23 cellular contexts compared by ENCODE assay signal in genomic region chr5:118441956-118442355, GRCh38.
DNase-seq lines count a peak whose midpoint lies in the region; ATAC-seq, FAIRE-seq and TF ChIP-seq lines count a peak whose summit lies in the region.
"Had no signal": no experiment of that assay in that cellular context is flagged by ENCODE, and none has a peak within 500 bp of the region (broad histone marks: within the 10 kb centered on the region; RNA-seq: fewer than 3 reads in every experiment).

No MANE protein-coding gene starts in this region.

- H3K27me3 ChIP-seq in liver (ENCODE audit: control insufficient read depth in 4 of 4, insufficient read depth in 4 of 4, low read length in 3 of 4) (no peaks in the 10 kb centered on the region), HepG2 (ENCODE audit: control insufficient read depth in 1 of 2, insufficient read depth in 2 of 2, low read length in 2 of 2) (no peaks in the 10 kb centered on the region; a peak in 1 of 5 replicates)
- H3K27me3 ChIP-seq: BLaER1 had no signal

- no peak overlapping the region for H3K27ac Mint-ChIP-seq in activated T-helper 1 cell treated with anti-CD3 and anti-CD28 coated beads, Interleukin-12 subunit alpha, Interleukin-12 subunit beta, Interleukin-2, Interleukin-4 antibody, amounts not matched to agents 30 ng/mL and 10 ng/mL and 1 ng/mL, durations not matched to agents 14 hours and 24 hours and 36 hours
- H3K27ac Mint-ChIP-seq: B cell; CD4-positive, CD25-positive, alpha-beta regulatory T cell; CD8-positive, alpha-beta T cell; H9 had no signal

- no peaks in the 10 kb centered on the region for H3K4me1 Mint-ChIP-seq in activated T-helper 1 cell treated with anti-CD3 and anti-CD28 coated beads, Interleukin-12 subunit alpha, Interleukin-12 subunit beta, Interleukin-2, Interleukin-4 antibody, amounts not matched to agents 30 ng/mL and 10 ng/mL and 1 ng/mL, durations not matched to agents 14 hours and 24 hours and 36 hours (ENCODE audit: low read depth)
- H3K4me1 Mint-ChIP-seq: B cell; CD4-positive, CD25-positive, alpha-beta regulatory T cell had no signal

- in situ Hi-C loops in HepG2 (cut with HindIII; ENCODE audit: extremely low pct_ligation_motif_present, low pct_unique_long_range_greater_than_20kb): no loop called here

- BruUV-seq in HepG2 (replicated peaks; lab: Mats Ljungman, UMichigan): no TSS peak

- DNase-seq in Right ventricle myocardium inferior (ENCODE audit: missing footprints): no peak
- DNase-seq in cardiac septum (ENCODE audit: low spot score): no peak
- no peak for DNase-seq in HepG2 (ENCODE audit: low spot score)
- peak; percentile 15 for DNase-seq in left kidney (ENCODE audit: low read depth, low spot score)
- no peak for DNase-seq in activated T-helper 1 cell treated with anti-CD3 and anti-CD28 coated beads, Interleukin-12 subunit alpha, Interleukin-12 subunit beta, Interleukin-2, Interleukin-4 antibody, amounts not matched to agents 30 ng/mL and 10 ng/mL and 1 ng/mL, durations not matched to agents 14 hours and 24 hours and 36 hours (ENCODE audit: low spot score)
- no peak for DNase-seq in GM10248 (ENCODE audit: extremely low spot score)
- DNase-seq: Caco-2; CD4-positive, CD25-positive, alpha-beta regulatory T cell; CD8-positive, alpha-beta T cell; DMS153; DND-41; GM23248; H9 had no signal

- H3K4me1 ChIP-seq in liver (ENCODE audit: control insufficient read depth in 4 of 4, insufficient read depth in 4 of 4, low read length in 3 of 4) (no peaks in the 10 kb centered on the region), HepG2 (ENCODE audit: insufficient read depth, low read length) (no peaks in the 10 kb centered on the region)
- H3K4me1 ChIP-seq: Caco-2 had no signal

- H3K4me3 ChIP-seq in liver (ENCODE audit: low read depth in 1 of 3, low read length in 3 of 3) (no peak overlapping the region), HepG2 (replicated peaks in 1 of 3; ENCODE audit: insufficient read depth in 1 of 3, low read depth in 2 of 3, low read length in 3 of 3) (no peak overlapping the region)
- H3K4me3 ChIP-seq: BLaER1, GM12878, GM23248 had no signal

- CTCF ChIA-PET in HepG2 (lab: Yijun Ruan, JAX; ENCODE audit: low intra/inter-chr PET ratio, low total read pairs) (no interaction called here), GM10248 (lab: Yijun Ruan, JAX) (interaction anchor here (1.6 kb wide), 1 partner anchor 11 kb away, joined by 7 read pairs; no protein-coding TSS in a partner anchor)

- TF ChIP-seq EP300 in HepG2 (IDR thresholded peaks at IDR 0.05; ENCODE audit: low read depth in 2 of 2, low read length in 2 of 2): no peak
- no peak for TF ChIP-seq EP300 in HepG2 (CRISPR knock-in tag; IDR thresholded peaks at IDR 0.05; ENCODE audit: borderline replicate concordance)

- no peaks in the 10 kb centered on the region for H3K36me3 Mint-ChIP-seq in activated T-helper 1 cell treated with anti-CD3 and anti-CD28 coated beads, Interleukin-12 subunit alpha, Interleukin-12 subunit beta, Interleukin-2, Interleukin-4 antibody, amounts not matched to agents 30 ng/mL and 10 ng/mL and 1 ng/mL, durations not matched to agents 14 hours and 24 hours and 36 hours (ENCODE audit: low read depth)
- H3K36me3 Mint-ChIP-seq: CD4-positive, CD25-positive, alpha-beta regulatory T cell; CD8-positive, alpha-beta T cell had no signal

- intact Hi-C loops in Right ventricle myocardium inferior (cut with DNase I) (no loop called here), cardiac septum (cut with DNase I) (no loop called here), HepG2 (cut with micrococcal nuclease; ENCODE audit: unreplicated experiment) (no loop called here)
- intact Hi-C loops in activated T-helper 1 cell treated with anti-CD3 and anti-CD28 coated beads, Interleukin-12 subunit alpha, Interleukin-12 subunit beta, Interleukin-2, Interleukin-4 antibody, amounts not matched to agents 30 ng/mL and 10 ng/mL and 1 ng/mL, durations not matched to agents 14 hours and 24 hours and 36 hours (cut with micrococcal nuclease): no loop called here

- WGBS in liver: 34% methylated on average over 2 of the region's 2 CpGs
- 0% methylated on average over 2 of the region's 2 CpGs for WGBS in HepG2 (ENCODE audit: low lambda C conversion rate)

- H3K4me3 Mint-ChIP-seq in activated T-helper 1 cell treated with anti-CD3 and anti-CD28 coated beads, Interleukin-12 subunit alpha, Interleukin-12 subunit beta, Interleukin-2, Interleukin-4 antibody, amounts not matched to agents 30 ng/mL and 10 ng/mL and 1 ng/mL, durations not matched to agents 14 hours and 24 hours and 36 hours: no peak overlapping the region
- H3K4me3 Mint-ChIP-seq: B cell; CD4-positive, CD25-positive, alpha-beta regulatory T cell; CD8-positive, alpha-beta T cell; H9 had no signal

- H3K36me3 ChIP-seq in liver (ENCODE audit: control insufficient read depth in 4 of 4, insufficient read depth in 3 of 4, low read depth in 1 of 4, low read length in 3 of 4) (no peaks in the 10 kb centered on the region), HepG2 (replicated peaks in 1 of 2; ENCODE audit: control insufficient read depth in 1 of 2, insufficient read depth in 2 of 2, low read length in 2 of 2) (no peaks in the 10 kb centered on the region)
- H3K36me3 ChIP-seq: BLaER1 had no signal

- H3K79me2 ChIP-seq in HepG2 (ENCODE audit: insufficient read depth, low read length): no peaks in the 10 kb centered on the region

- no peak overlapping the region for H2AFZ ChIP-seq in HepG2 (ENCODE audit: low read length)
- H2AFZ ChIP-seq: GM23248 had no signal

- H3K9me3 ChIP-seq in liver (ENCODE audit: control insufficient read depth in 4 of 4, low read length in 3 of 4): no peaks in the 10 kb centered on the region
- no peaks in the 10 kb centered on the region for H3K9me3 ChIP-seq in HepG2 (ENCODE audit: low read length)
- H3K9me3 ChIP-seq: BLaER1, Caco-2 had no signal

- TF ChIP-seq RAD21 in liver (IDR thresholded peaks at IDR 0.05): no peak
- no peak for TF ChIP-seq RAD21 in HepG2 (CRISPR knock-in tag; IDR thresholded peaks at IDR 0.05)

- TF ChIP-seq POLR2A in HepG2 (IDR thresholded peaks at IDR 0.05; ENCODE audit: insufficient read depth in 1 of 2, low read depth in 2 of 2, low read length in 2 of 2): no peak

- ATAC-seq in Right ventricle myocardium inferior (peak; percentile 53), HepG2 (no peak)
- ATAC-seq: CD8-positive, alpha-beta T cell; GM12878; HCT116 had no signal

- H3K27ac ChIP-seq in liver (ENCODE audit: low read depth in 1 of 2, low read length in 2 of 2) (no peak overlapping the region), HepG2 (ENCODE audit: extremely low read length, insufficient read depth, low read length) (no peak overlapping the region)
- H3K27ac ChIP-seq: 22Rv1, BLaER1, C4-2B, GM23248 had no signal

- no peaks in the 10 kb centered on the region for H3K9me3 Mint-ChIP-seq in activated T-helper 1 cell treated with anti-CD3 and anti-CD28 coated beads, Interleukin-12 subunit alpha, Interleukin-12 subunit beta, Interleukin-2, Interleukin-4 antibody, amounts not matched to agents 30 ng/mL and 10 ng/mL and 1 ng/mL, durations not matched to agents 14 hours and 24 hours and 36 hours
- H3K9me3 Mint-ChIP-seq: CD8-positive, alpha-beta T cell had no signal

- TF ChIP-seq CTCF in liver (IDR thresholded peaks at IDR 0.05; ENCODE audit: low read depth, low read length, missing input control) (no peak), HepG2 (CRISPR knock-in tag; IDR thresholded peaks at IDR 0.05) (no peak), GM10248 (IDR thresholded peaks at IDR 0.05; ENCODE audit: control extremely low read depth, extremely low read depth, low read depth, missing control alignments) (no peak)

- no peaks in the 10 kb centered on the region for H4K20me1 ChIP-seq in HepG2 (ENCODE audit: insufficient read depth, low read length)
- H4K20me1 ChIP-seq: BLaER1 had no signal

- H3K4me2 ChIP-seq in HepG2 (ENCODE audit: low read depth, low read length): no peak overlapping the region
- H3K4me2 ChIP-seq: BLaER1 had no signal

- no peaks in the 10 kb centered on the region for H3K27me3 Mint-ChIP-seq in activated T-helper 1 cell treated with anti-CD3 and anti-CD28 coated beads, Interleukin-12 subunit alpha, Interleukin-12 subunit beta, Interleukin-2, Interleukin-4 antibody, amounts not matched to agents 30 ng/mL and 10 ng/mL and 1 ng/mL, durations not matched to agents 14 hours and 24 hours and 36 hours (ENCODE audit: insufficient read depth)
- H3K27me3 Mint-ChIP-seq: B cell; CD4-positive, CD25-positive, alpha-beta regulatory T cell had no signal

- FAIRE-seq in HepG2 (lab: Jason Lieb, UNC): no peak
- FAIRE-seq: A204.1, G401.6, GM12878, GM19239 had no signal

- POLR2A ChIA-PET in HepG2 (lab: Yijun Ruan, JAX) (no interaction called here), GM10248 (lab: Yijun Ruan, JAX) (no interaction called here)

- H3K9ac ChIP-seq in liver (ENCODE audit: low read depth in 1 of 2, low read length in 2 of 2): no peak overlapping the region
- no peak overlapping the region for H3K9ac ChIP-seq in HepG2 (ENCODE audit: insufficient read depth, low read depth, low read length)
- H3K9ac ChIP-seq: BLaER1, GM23248 had no signal

TF ChIP-seq in liver, 16 proteins besides CTCF, POLR2A, EP300 and RAD21 (continues in another document):
- peak; percentile 49 for TF ChIP-seq NR2F2 (IDR thresholded peaks at IDR 0.05)
- TF ChIP-seq EGR1 (IDR thresholded peaks at IDR 0.05; ENCODE audit: low read depth in 2 of 2): no peak
- no peak for TF ChIP-seq ATF3 (IDR thresholded peaks at IDR 0.05)

TF ChIP-seq in HepG2, 621 proteins besides CTCF, POLR2A, EP300 and RAD21:
- TF ChIP-seq ZNF335 (CRISPR knock-in tag; IDR thresholded peaks at IDR 0.05) (no peak), THAP8 (CRISPR knock-in tag; IDR thresholded peaks at IDR 0.05; ENCODE audit: borderline replicate concordance) (no peak), TSC22D2 (CRISPR knock-in tag; IDR thresholded peaks at IDR 0.05; ENCODE audit: borderline replicate concordance) (no peak), ZNF703 (CRISPR knock-in tag; IDR thresholded peaks at IDR 0.05; ENCODE audit: borderline replicate concordance) (no peak), ZC3H13 (CRISPR knock-in tag; IDR thresholded peaks at IDR 0.05) (no peak), MIER3 (CRISPR knock-in tag; IDR thresholded peaks at IDR 0.05; ENCODE audit: borderline replicate concordance) (no peak)
